In the genomic region with DNA sequence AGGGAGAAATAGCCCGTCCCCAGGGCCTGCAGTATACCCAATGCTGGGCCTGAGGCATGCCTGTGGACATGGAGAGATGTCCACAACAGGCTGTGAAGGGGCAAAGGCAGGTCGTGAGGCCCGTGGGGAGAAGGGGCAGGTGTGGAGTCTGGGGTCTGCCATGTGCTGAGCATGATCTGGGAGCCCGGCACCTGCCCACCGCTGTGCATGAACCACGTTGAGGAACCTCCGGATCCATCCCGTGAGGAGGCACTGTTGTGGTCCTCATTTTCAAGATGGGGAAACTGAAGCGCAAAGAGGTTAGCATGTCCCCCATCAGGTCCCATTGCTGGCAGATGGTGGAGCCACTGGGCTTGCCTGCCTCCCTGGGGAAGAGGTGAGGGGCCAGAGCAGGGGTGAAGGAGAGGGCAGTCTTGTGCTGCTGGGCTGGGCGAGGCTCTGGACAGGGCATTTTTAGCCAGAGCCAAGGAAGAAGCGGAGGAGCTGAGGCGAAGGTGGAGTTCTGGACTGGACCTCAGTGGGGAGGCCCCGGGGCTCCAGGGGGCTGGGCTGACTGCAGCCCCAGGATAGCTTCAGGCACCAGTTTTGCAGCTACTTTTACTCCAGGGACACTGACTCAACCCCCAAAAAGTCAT, we compare ENCODE assay signal across 2 cellular contexts.
TF ChIP-seq lines count a peak whose summit lies in the region.

No MANE protein-coding gene starts in this region.

TF ChIP-seq in IMR-90, 13 proteins besides CTCF, POLR2A, EP300 and RAD21:
- no peak for TF ChIP-seq SMC3 (IDR thresholded peaks at IDR 0.05; ENCODE audit: low read depth, low read length)
- no peak for TF ChIP-seq NFE2L2 (IDR thresholded peaks at IDR 0.05; ENCODE audit: low read depth, low read length)
- TF ChIP-seq CHD1 (IDR thresholded peaks at IDR 0.05; ENCODE audit: low read depth, low read length) = no peak
- TF ChIP-seq RFX5 (IDR thresholded peaks at IDR 0.05; ENCODE audit: low read depth, low read length) = no peak
- TF ChIP-seq FOS (IDR thresholded peaks at IDR 0.05; ENCODE audit: low read depth, low read length) = no peak
- no peak for TF ChIP-seq RCOR1 (IDR thresholded peaks at IDR 0.05; ENCODE audit: insufficient replicate concordance, low read length)
- no peak for TF ChIP-seq BHLHE40 (IDR thresholded peaks at IDR 0.05; ENCODE audit: low read depth, low read length)
- no peak for TF ChIP-seq MXI1 (IDR thresholded peaks at IDR 0.05; ENCODE audit: borderline replicate concordance, low read depth, low read length)
- TF ChIP-seq, protein P1, sequence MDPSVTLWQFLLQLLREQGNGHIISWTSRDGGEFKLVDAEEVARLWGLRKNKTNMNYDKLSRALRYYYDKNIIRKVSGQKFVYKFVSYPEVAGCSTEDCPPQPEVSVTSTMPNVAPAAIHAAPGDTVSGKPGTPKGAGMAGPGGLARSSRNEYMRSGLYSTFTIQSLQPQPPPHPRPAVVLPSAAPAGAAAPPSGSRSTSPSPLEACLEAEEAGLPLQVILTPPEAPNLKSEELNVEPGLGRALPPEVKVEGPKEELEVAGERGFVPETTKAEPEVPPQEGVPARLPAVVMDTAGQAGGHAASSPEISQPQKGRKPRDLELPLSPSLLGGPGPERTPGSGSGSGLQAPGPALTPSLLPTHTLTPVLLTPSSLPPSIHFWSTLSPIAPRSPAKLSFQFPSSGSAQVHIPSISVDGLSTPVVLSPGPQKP (IDR thresholded peaks at IDR 0.05; ENCODE audit: borderline replicate concordance, low read depth, low read length) = no peak
- TF ChIP-seq, protein P2, sequence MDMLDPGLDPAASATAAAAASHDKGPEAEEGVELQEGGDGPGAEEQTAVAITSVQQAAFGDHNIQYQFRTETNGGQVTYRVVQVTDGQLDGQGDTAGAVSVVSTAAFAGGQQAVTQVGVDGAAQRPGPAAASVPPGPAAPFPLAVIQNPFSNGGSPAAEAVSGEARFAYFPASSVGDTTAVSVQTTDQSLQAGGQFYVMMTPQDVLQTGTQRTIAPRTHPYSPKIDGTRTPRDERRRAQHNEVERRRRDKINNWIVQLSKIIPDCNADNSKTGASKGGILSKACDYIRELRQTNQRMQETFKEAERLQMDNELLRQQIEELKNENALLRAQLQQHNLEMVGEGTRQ (IDR thresholded peaks at IDR 0.05; ENCODE audit: low read depth, low read length) = no peak
- TF ChIP-seq MAZ (IDR thresholded peaks at IDR 0.05; ENCODE audit: borderline replicate concordance, low read depth, low read length) = no peak
- no peak for TF ChIP-seq MAFK (IDR thresholded peaks at IDR 0.05; ENCODE audit: low read depth, low read length)
- TF ChIP-seq CEBPB (IDR thresholded peaks at IDR 0.05; ENCODE audit: low read depth, low read length) = no peak
TF ChIP-seq in IMR-90: peak in this region for 0.

TF ChIP-seq in K562, 482 proteins besides CTCF, POLR2A, EP300 and RAD21:
- TF ChIP-seq POLR2G (IDR thresholded peaks at IDR 0.05; ENCODE audit: low read depth, low read length) (peak; percentile 39; the same call in 1 of the 2 replicates), TRIM28 (IDR thresholded peaks at IDR 0.05) (no peak)
- TF ChIP-seq, protein P3, sequence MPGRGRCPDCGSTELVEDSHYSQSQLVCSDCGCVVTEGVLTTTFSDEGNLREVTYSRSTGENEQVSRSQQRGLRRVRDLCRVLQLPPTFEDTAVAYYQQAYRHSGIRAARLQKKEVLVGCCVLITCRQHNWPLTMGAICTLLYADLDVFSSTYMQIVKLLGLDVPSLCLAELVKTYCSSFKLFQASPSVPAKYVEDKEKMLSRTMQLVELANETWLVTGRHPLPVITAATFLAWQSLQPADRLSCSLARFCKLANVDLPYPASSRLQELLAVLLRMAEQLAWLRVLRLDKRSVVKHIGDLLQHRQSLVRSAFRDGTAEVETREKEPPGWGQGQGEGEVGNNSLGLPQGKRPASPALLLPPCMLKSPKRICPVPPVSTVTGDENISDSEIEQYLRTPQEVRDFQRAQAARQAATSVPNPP (IDR thresholded peaks at IDR 0.05; ENCODE audit: borderline replicate concordance, insufficient read depth, insufficient read length) = no peak
